In the genomic region with DNA sequence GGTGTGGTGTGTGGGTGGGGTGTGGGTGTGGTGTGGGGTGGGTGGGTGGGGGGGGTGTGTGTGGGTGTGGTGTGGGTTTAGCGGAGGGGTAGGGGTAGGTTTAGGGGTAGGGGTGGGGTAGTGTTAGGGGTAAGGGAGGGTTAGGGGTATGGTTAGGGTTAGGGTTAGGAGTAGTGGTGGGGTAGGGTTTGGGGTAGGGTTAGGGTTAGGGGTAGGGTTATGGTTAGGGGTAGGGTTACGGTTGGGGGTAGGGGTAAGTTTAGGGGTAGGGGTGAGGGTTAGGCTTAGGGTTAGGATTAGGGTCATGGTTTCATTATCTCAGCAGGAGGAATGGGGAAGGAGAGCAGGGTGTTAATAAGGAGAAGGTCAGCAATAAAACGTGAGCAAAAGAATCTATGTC, we compare ENCODE assay signal across 16 cellular contexts. TPM values are rescaled to one million over a fixed set of nuclear protein-coding genes. Genes with fewer than 3 reads are reported as not detected.
A peak's percentile ranks its signal among the peaks of the same experiment; 100 is the strongest.
DNase-seq lines count a peak whose midpoint lies in the region; ATAC-seq and TF ChIP-seq lines count a peak whose summit lies in the region.
"Had no signal": no experiment of that assay in that cellular context is flagged by ENCODE, and none has a peak within 500 bp of the region (broad histone marks: within the 10 kb centered on the region; RNA-seq: fewer than 3 reads in every experiment).

No MANE protein-coding gene starts in this region.

- H3K36me3 ChIP-seq in IMR-90 (ENCODE audit: control insufficient read depth, insufficient read depth, low read length) (no peaks in the 10 kb centered on the region), left lung (no peaks in the 10 kb centered on the region)
- H3K36me3 ChIP-seq in effector memory CD4-positive, alpha-beta T cell (ENCODE audit: control insufficient read depth, insufficient read depth, low read length) = no peaks in the 10 kb centered on the region
- H3K36me3 ChIP-seq: BLaER1 treated with 17β-estradiol and CSF1 and Interleukin-3, amounts not matched to agents 10 nM and 100 nM had no signal

- no peak overlapping the region for H4K5ac ChIP-seq in IMR-90 (ENCODE audit: low read depth, low read length)

- H3K23ac ChIP-seq in IMR-90 (ENCODE audit: low read depth, low read length) = no peak overlapping the region

- no peak for TF ChIP-seq POLR2A in IMR-90 (IDR thresholded peaks at IDR 0.05; ENCODE audit: low read depth, low read length)

- H3K9me3 Mint-ChIP-seq in activated CD8-positive, alpha-beta T cell treated with anti-CD3 and anti-CD28 coated beads, Interleukin-2, amount 10 ng/mL, durations not matched to agents 7 days and 5 days (ENCODE audit: insufficient read depth) = no peaks in the 10 kb centered on the region
- no peaks in the 10 kb centered on the region for H3K9me3 Mint-ChIP-seq in activated CD8-positive, alpha-beta T cell treated with anti-CD3 and anti-CD28 coated beads for 36 hours

- H2BK20ac ChIP-seq in IMR-90 (ENCODE audit: low read depth, low read length) = no peak overlapping the region

- WGBS in IMR-90 (ENCODE audit: extremely low coverage in 2 of 2, insufficient read length in 1 of 2), 2 experiments = 100% methylated on average over 1 of the region's 3 CpGs; no CpG with 5 or more reads in 1 of the 2 experiments

- no peak overlapping the region for H3K14ac ChIP-seq in IMR-90 (replicated peaks; ENCODE audit: low read depth, low read length)

- no peak overlapping the region for H2BK15ac ChIP-seq in IMR-90 (ENCODE audit: low read depth, low read length)

- H3K36me3 Mint-ChIP-seq in activated CD8-positive, alpha-beta T cell treated with anti-CD3 and anti-CD28 coated beads, Interleukin-2, amount 10 ng/mL, durations not matched to agents 7 days and 5 days (ENCODE audit: low read depth) = no peaks in the 10 kb centered on the region
- no peaks in the 10 kb centered on the region for H3K36me3 Mint-ChIP-seq in activated CD8-positive, alpha-beta T cell treated with anti-CD3 and anti-CD28 coated beads for 36 hours (ENCODE audit: low read depth)
- H3K36me3 Mint-ChIP-seq: CD4-positive, CD25-positive, alpha-beta regulatory T cell had no signal

- H4K8ac ChIP-seq in IMR-90 (ENCODE audit: low read depth in 2 of 2, low read length in 2 of 2) = no peak overlapping the region

- H2AFZ ChIP-seq in IMR-90 (replicated peaks; ENCODE audit: low read length, poor library complexity) = no peak overlapping the region

- no peak for ATAC-seq in activated CD8-positive, alpha-beta T cell treated with anti-CD3 and anti-CD28 coated beads, Interleukin-2, amount 10 ng/mL, durations not matched to agents 7 days and 5 days
- ATAC-seq in activated CD8-positive, alpha-beta T cell treated with anti-CD3 and anti-CD28 coated beads for 36 hours = no peak
- ATAC-seq in IMR-90 (ENCODE audit: low read depth) (no peak), left lung (peak; percentile 26), sciatic nerve (peak; percentile 48), GM21528 (IDR thresholded peaks at IDR 0.05; ENCODE audit: low FRiP score, unreplicated experiment) (no peak), HG03378 (IDR thresholded peaks at IDR 0.05; ENCODE audit: unreplicated experiment) (no peak)

- intact Hi-C loops in activated CD8-positive, alpha-beta T cell treated with anti-CD3 and anti-CD28 coated beads for 36 hours (cut with micrococcal nuclease) = no loop called here
- intact Hi-C loops in IMR-90 (cut with micrococcal nuclease) = no loop called here
- intact Hi-C loops in left lung (cut with DNase I) = no loop called here
- intact Hi-C loops in sciatic nerve (cut with DNase I) = no loop called here

- dilution Hi-C loops in IMR-90 (cut with HindIII; ENCODE audit: low sequenced_read_pairs, unreplicated experiment) = no loop called here

- peaks cover 2% of the 10 kb centered on the region; the same call in 1 of the 2 replicates for H3K9me3 ChIP-seq in IMR-90 (ENCODE audit: control insufficient read depth, insufficient read depth, low read length)
- H3K9me3 ChIP-seq in left lung = peaks cover 0 to 3% of the 10 kb centered on the region in 2 donors
- no peaks in the 10 kb centered on the region for H3K9me3 ChIP-seq in effector memory CD4-positive, alpha-beta T cell (ENCODE audit: control insufficient read depth, low read length)

- no peaks in the 10 kb centered on the region for H3K4me1 ChIP-seq in IMR-90 (ENCODE audit: control insufficient read depth, insufficient read depth, low read length)
- no peaks in the 10 kb centered on the region for H3K4me1 ChIP-seq in left lung
- no peaks in the 10 kb centered on the region for H3K4me1 ChIP-seq in effector memory CD4-positive, alpha-beta T cell (ENCODE audit: control insufficient read depth, insufficient read depth, low read length, poor library complexity, severe bottlenecking)

- no peak overlapping the region for H3K4me3 Mint-ChIP-seq in activated CD8-positive, alpha-beta T cell treated with anti-CD3 and anti-CD28 coated beads, Interleukin-2, amount 10 ng/mL, durations not matched to agents 7 days and 5 days
- no peak overlapping the region for H3K4me3 Mint-ChIP-seq in activated CD8-positive, alpha-beta T cell treated with anti-CD3 and anti-CD28 coated beads for 36 hours

- H3K4me1 Mint-ChIP-seq in activated CD8-positive, alpha-beta T cell treated with anti-CD3 and anti-CD28 coated beads, Interleukin-2, amount 10 ng/mL, durations not matched to agents 7 days and 5 days (ENCODE audit: low read depth) = no peaks in the 10 kb centered on the region
- H3K4me1 Mint-ChIP-seq in activated CD8-positive, alpha-beta T cell treated with anti-CD3 and anti-CD28 coated beads for 36 hours (ENCODE audit: low read depth) = no peaks in the 10 kb centered on the region
- H3K4me1 Mint-ChIP-seq: CD4-positive, CD25-positive, alpha-beta regulatory T cell had no signal

- TF ChIP-seq CTCF in activated CD8-positive, alpha-beta T cell treated with anti-CD3 and anti-CD28 coated beads for 36 hours (IDR thresholded peaks at IDR 0.05) = no peak
- TF ChIP-seq CTCF in IMR-90 (conservative IDR thresholded peaks at IDR 0.05; ENCODE audit: low read depth, low read length) (no peak), left lung (IDR thresholded peaks at IDR 0.05) (no peak)

- no peak for TF ChIP-seq RAD21 in IMR-90 (IDR thresholded peaks at IDR 0.05; ENCODE audit: low read length)

- peak overlapping the region; percentile 65 for H2BK5ac ChIP-seq in IMR-90 (ENCODE audit: low read depth, low read length, poor library complexity, severe bottlenecking)

- POLR2A ChIA-PET in activated CD8-positive, alpha-beta T cell treated with anti-CD3 and anti-CD28 coated beads, Interleukin-2, amount 10 ng/mL, durations not matched to agents 7 days and 5 days (lab: Charles Lee) = no interaction called here
- POLR2A ChIA-PET in activated CD8-positive, alpha-beta T cell treated with anti-CD3 and anti-CD28 coated beads for 36 hours (lab: Charles Lee) = no interaction called here
- POLR2A ChIA-PET in IMR-90 (lab: Charles Lee; ENCODE audit: unreplicated experiment) = no interaction called here

- no peak overlapping the region for H3K18ac ChIP-seq in IMR-90 (ENCODE audit: low read depth, low read length)

- no peak overlapping the region for H3K4me2 ChIP-seq in IMR-90 (ENCODE audit: low read depth, low read length)
- H3K4me2 ChIP-seq: BLaER1 treated with 17β-estradiol and CSF1 and Interleukin-3, amounts not matched to agents 10 nM and 100 nM had no signal

- no peaks in the 10 kb centered on the region; the same call in 1 of the 2 replicates for H3K27me3 ChIP-seq in IMR-90 (ENCODE audit: control insufficient read depth, insufficient read depth, low read length)
- no peaks in the 10 kb centered on the region for H3K27me3 ChIP-seq in left lung
- no peaks in the 10 kb centered on the region for H3K27me3 ChIP-seq in effector memory CD4-positive, alpha-beta T cell (replicated peaks; ENCODE audit: control insufficient read depth, insufficient read depth, low read length, poor library complexity, severe bottlenecking)
- H3K27me3 ChIP-seq: BLaER1 treated with 17β-estradiol and CSF1 and Interleukin-3, amounts not matched to agents 10 nM and 100 nM had no signal

- H4K20me1 ChIP-seq in IMR-90 (ENCODE audit: insufficient read depth, low read length) = no peaks in the 10 kb centered on the region
- H4K20me1 ChIP-seq: BLaER1 treated with 17β-estradiol and CSF1 and Interleukin-3, amounts not matched to agents 10 nM and 100 nM had no signal

- CTCF ChIA-PET in activated CD8-positive, alpha-beta T cell treated with anti-CD3 and anti-CD28 coated beads, Interleukin-2, amount 10 ng/mL, durations not matched to agents 7 days and 5 days (lab: Charles Lee) = interaction anchor here (4.2 kb wide), 1 partner anchor 101 kb away, joined by 31 read pairs; no protein-coding TSS in a partner anchor
- CTCF ChIA-PET in activated CD8-positive, alpha-beta T cell treated with anti-CD3 and anti-CD28 coated beads for 36 hours (lab: Charles Lee) = interaction anchor here (0.7 to 4.9 kb wide), 5 partner anchors 19 to 100 kb away, joined by 3 to 54 read pairs (median 4); no protein-coding TSS in a partner anchor
- CTCF ChIA-PET in IMR-90 (lab: Yijun Ruan, JAX) = interaction anchor here (0.7 to 1.0 kb wide), 2 partner anchors 58 to 85 kb away, joined by 3 read pairs; no protein-coding TSS in a partner anchor

- H3K9me1 ChIP-seq in IMR-90 (ENCODE audit: insufficient read depth, low read length) = no peaks in the 10 kb centered on the region

- H3K56ac ChIP-seq in IMR-90 (ENCODE audit: extremely low read depth, insufficient read depth, low read length) = no peak overlapping the region

- no peak overlapping the region for H3K9ac ChIP-seq in IMR-90 (ENCODE audit: low read depth, low read length)
- H3K9ac ChIP-seq: BLaER1 treated with 17β-estradiol and CSF1 and Interleukin-3, amounts not matched to agents 10 nM and 100 nM had no signal

- DNase-seq in activated CD8-positive, alpha-beta T cell treated with anti-CD3 and anti-CD28 coated beads, Interleukin-2, amount 10 ng/mL, durations not matched to agents 7 days and 5 days = peak; percentile 4
- no peak for DNase-seq in activated CD8-positive, alpha-beta T cell treated with anti-CD3 and anti-CD28 coated beads for 36 hours
- DNase-seq in IMR-90 (no peak), left lung (no peak), sciatic nerve (ENCODE audit: low spot score) (no peak)
- no peak for DNase-seq in effector memory CD4-positive, alpha-beta T cell
- DNase-seq: 8988T; Calu3; CD4-positive, CD25-positive, alpha-beta regulatory T cell; DMS 273 treated with DMSO at 0.1 percent for 48 hours; GOT3; HCEC 1CT had no signal

- no peak overlapping the region for H2AK5ac ChIP-seq in IMR-90 (ENCODE audit: low read depth, low read length)

- H3K4ac ChIP-seq in IMR-90 (ENCODE audit: low read depth, low read length) = no peak overlapping the region

- H3K27ac Mint-ChIP-seq in activated CD8-positive, alpha-beta T cell treated with anti-CD3 and anti-CD28 coated beads, Interleukin-2, amount 10 ng/mL, durations not matched to agents 7 days and 5 days = no peak overlapping the region
- H3K27ac Mint-ChIP-seq in activated CD8-positive, alpha-beta T cell treated with anti-CD3 and anti-CD28 coated beads for 36 hours = no peak overlapping the region
- H3K27ac Mint-ChIP-seq: CD4-positive, CD25-positive, alpha-beta regulatory T cell had no signal

- H2BK120ac ChIP-seq in IMR-90 (ENCODE audit: low read depth, low read length) = no peak overlapping the region

- H3K27ac ChIP-seq in IMR-90 (ENCODE audit: insufficient read depth, low read length) (no peak overlapping the region), left lung (no peak overlapping the region)
- H3K27ac ChIP-seq in effector memory CD4-positive, alpha-beta T cell (ENCODE audit: insufficient read depth, low read length, poor library complexity, severe bottlenecking) = no peak overlapping the region
- H3K27ac ChIP-seq: BLaER1 treated with 17β-estradiol and CSF1 and Interleukin-3, amounts not matched to agents 10 nM and 100 nM; HL-60 had no signal

- no peaks in the 10 kb centered on the region for H3K79me1 ChIP-seq in IMR-90 (ENCODE audit: low read depth in 1 of 2, low read length in 2 of 2)

- H3K27me3 Mint-ChIP-seq in activated CD8-positive, alpha-beta T cell treated with anti-CD3 and anti-CD28 coated beads, Interleukin-2, amount 10 ng/mL, durations not matched to agents 7 days and 5 days (ENCODE audit: low read depth) = peaks cover 5% of the 10 kb centered on the region
- H3K27me3 Mint-ChIP-seq in activated CD8-positive, alpha-beta T cell treated with anti-CD3 and anti-CD28 coated beads for 36 hours = peaks cover 7% of the 10 kb centered on the region

- in situ Hi-C loops in IMR-90 (cut with MboI; ENCODE audit: low sequenced_read_pairs) = no loop called here

- no peak overlapping the region for H2AK9ac ChIP-seq in IMR-90 (replicated peaks; ENCODE audit: low read depth, low read length, poor library complexity)

- no peak overlapping the region for H3K4me3 ChIP-seq in IMR-90 (ENCODE audit: insufficient read depth, low read depth, low read length)
- H3K4me3 ChIP-seq in left lung = no peak overlapping the region
- no peak overlapping the region for H3K4me3 ChIP-seq in effector memory CD4-positive, alpha-beta T cell (ENCODE audit: insufficient read depth, low read depth, low read length, poor library complexity, severe bottlenecking)
- H3K4me3 ChIP-seq: BLaER1 treated with 17β-estradiol and CSF1 and Interleukin-3, amounts not matched to agents 10 nM and 100 nM had no signal

- BruUV-seq in IMR-90 (replicated peaks; lab: Mats Ljungman, UMichigan) = no TSS peak

- no peak overlapping the region for H4K91ac ChIP-seq in IMR-90 (ENCODE audit: insufficient read depth, low read depth, low read length)

RNA-seq across cellular contexts. Expression of a gene that starts 11.3 kb away (rescaled TPM):
- under 1 TPM in 1 of 2 experiments, not detected in 1; 0.18 TPM for total RNA-seq in activated CD8-positive, alpha-beta T cell treated with anti-CD3 and anti-CD28 coated beads, Interleukin-2, amount 10 ng/mL, durations not matched to agents 7 days and 5 days
- under 1 TPM; 0.16 to 0.23 TPM for total RNA-seq in activated CD8-positive, alpha-beta T cell treated with anti-CD3 and anti-CD28 coated beads for 36 hours
- total RNA-seq in IMR-90 (2012; rRNA removed) (2.5 and 3.3 TPM in 2 replicates), left lung (1 to 10 TPM; 6.9 to 7.1 TPM), sciatic nerve (11.2 TPM)
- polyA plus RNA-seq in IMR-90 (2012; rRNA removed) = 4.6 and 4.7 TPM in 2 replicates
- 4.8 and 5.6 TPM in 2 replicates for polyA plus RNA-seq in IMR-90 (2012; cell fraction: cytosol; rRNA removed)
- 3.6 and 3.7 TPM in 2 replicates for polyA plus RNA-seq in IMR-90 (2012; cell fraction: nucleus; rRNA removed; ENCODE audit: low replicate concordance)

Comparison
In these comparisons a context has a peak if more than half of its experiments do, and no peak if none do; other contexts are left out.
1. ATAC-seq: peak in left lung (single experiment) and sciatic nerve (single experiment); none in activated CD8-positive, alpha-beta T cell treated with anti-CD3 and anti-CD28 coated beads, Interleukin-2, amount 10 ng/mL, durations not matched to agents 7 days and 5 days (single experiment), activated CD8-positive, alpha-beta T cell treated with anti-CD3 and anti-CD28 coated beads for 36 hours (single experiment), IMR-90 (single experiment), GM21528 (single experiment) and HG03378 (single experiment).